Comparison of ENCODE assay signal across 11 cellular contexts in the genomic region with DNA sequence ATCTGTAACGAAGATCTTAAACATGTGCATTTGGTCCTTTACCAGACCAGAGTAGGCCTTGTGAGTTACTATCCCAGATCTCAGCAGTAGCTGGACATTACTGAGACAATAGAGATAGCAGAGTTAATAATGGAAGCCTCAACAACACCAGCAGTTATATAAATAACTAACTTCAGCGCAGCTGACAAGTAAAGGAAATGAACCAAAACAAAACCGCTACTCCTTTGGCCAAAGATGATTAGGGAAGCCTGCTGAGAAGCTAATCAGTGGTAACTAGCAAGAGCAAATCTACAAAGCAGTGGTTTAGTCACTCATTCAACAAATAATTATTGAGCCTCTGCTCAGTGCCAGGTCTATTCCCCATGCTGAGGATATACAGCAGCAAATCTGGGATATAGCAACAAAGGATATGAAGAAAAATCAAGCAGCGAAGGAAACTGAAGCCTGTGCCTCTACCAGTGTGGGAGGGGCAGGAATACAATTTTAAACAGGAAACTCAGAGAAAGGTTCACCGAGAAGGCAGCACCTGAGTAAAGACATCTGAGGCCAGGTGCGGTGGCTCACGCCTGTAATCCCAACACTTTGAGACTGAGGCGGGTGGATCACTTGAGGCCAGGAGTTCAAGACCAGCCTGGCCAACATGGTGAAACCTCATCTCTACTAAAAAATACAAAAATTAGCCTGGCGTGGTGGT.
DNase-seq lines count a peak whose midpoint lies in the region; ATAC-seq lines count a peak whose summit lies in the region.
"Had no signal": no experiment of that assay in that cellular context is flagged by ENCODE, and none has a peak within 500 bp of the region (broad histone marks: within the 10 kb centered on the region; RNA-seq: fewer than 3 reads in every experiment).

No MANE protein-coding gene starts in this region.

- peak overlapping the region; percentile 10 for H3K4me3 Mint-ChIP-seq in activated CD4-positive, alpha-beta T cell treated with anti-CD3 and anti-CD28 coated beads for 36 hours
- H3K4me3 Mint-ChIP-seq in activated naive CD8-positive, alpha-beta T cell: peak overlapping the region; percentile 53

- intact Hi-C loops in activated CD4-positive, alpha-beta T cell treated with anti-CD3 and anti-CD28 coated beads for 36 hours (cut with DNase I, micrococcal nuclease): loop anchor here in 1 of 2 experiments (5.0 to 10.0 kb wide), 2 partner anchors 663 to 1000 kb away; no protein-coding TSS in a partner anchor

- peak overlapping the region; percentile 82 for H3K27ac Mint-ChIP-seq in activated CD4-positive, alpha-beta T cell treated with anti-CD3 and anti-CD28 coated beads for 36 hours
- peak overlapping the region; percentile 90 for H3K27ac Mint-ChIP-seq in activated naive CD8-positive, alpha-beta T cell

- H3K4me3 ChIP-seq in Jurkat, Clone E6-1 (ENCODE audit: low read length): no peak overlapping the region
- H3K4me3 ChIP-seq: A549, coronary artery, lung had no signal

- POLR2A ChIA-PET in activated CD4-positive, alpha-beta T cell treated with anti-CD3 and anti-CD28 coated beads for 36 hours (lab: Charles Lee): interaction anchor here (0.8 kb wide), 1 partner anchor 9 kb away, joined by 10 read pairs; no protein-coding TSS in a partner anchor

- peaks cover 27% of the 10 kb centered on the region for H3K36me3 Mint-ChIP-seq in activated CD4-positive, alpha-beta T cell treated with anti-CD3 and anti-CD28 coated beads for 36 hours (ENCODE audit: low read depth)
- peaks cover 10% of the 10 kb centered on the region for H3K36me3 Mint-ChIP-seq in activated naive CD8-positive, alpha-beta T cell

- no peaks in the 10 kb centered on the region for H3K9me3 Mint-ChIP-seq in activated CD4-positive, alpha-beta T cell treated with anti-CD3 and anti-CD28 coated beads for 36 hours (ENCODE audit: low read depth)
- no peaks in the 10 kb centered on the region for H3K9me3 Mint-ChIP-seq in activated naive CD8-positive, alpha-beta T cell (ENCODE audit: low read depth)

- H3K4me1 Mint-ChIP-seq in activated CD4-positive, alpha-beta T cell treated with anti-CD3 and anti-CD28 coated beads for 36 hours: peaks cover 78% of the 10 kb centered on the region
- H3K4me1 Mint-ChIP-seq in activated naive CD8-positive, alpha-beta T cell (ENCODE audit: low read depth): peaks cover 66% of the 10 kb centered on the region

- no peak for DNase-seq in activated CD4-positive, alpha-beta T cell treated with anti-CD3 and anti-CD28 coated beads for 36 hours
- DNase-seq in activated CD4-positive, alpha-beta T cell treated with anti-CD3 and anti-CD28 coated beads, Interleukin-2, amount 50 U/mL, for 48 hours: no peak
- DNase-seq in Jurkat, Clone E6-1 (ENCODE audit: low read depth, low spot score): peak; percentile 36
- no peak for DNase-seq in substantia nigra (lab: John Stamatoyannopoulos, UW)
- DNase-seq in NK-92 treated with Interleukin-12 subunit alpha and Interleukin-12 subunit beta, amount 100 ng/mL, for 24 hours (lab: John Stamatoyannopoulos, UW): no peak
- DNase-seq in midbrain (lab: John Stamatoyannopoulos, UW): no peak
- no peak for DNase-seq in activated effector memory CD4-positive, alpha-beta T cell treated with Interleukin-2 at 50 U/mL for 16 hours

- CTCF ChIA-PET in activated CD4-positive, alpha-beta T cell treated with anti-CD3 and anti-CD28 coated beads for 36 hours (lab: Charles Lee): interaction anchor here (0.7 to 1.5 kb wide), 4 partner anchors 8 to 136 kb away, joined by 3 to 4 read pairs (median 4); no protein-coding TSS in a partner anchor

- peak overlapping the region; percentile 49 for H3K27ac ChIP-seq in substantia nigra (ENCODE audit: low read depth, low read length, poor library complexity, severe bottlenecking)
- H3K27ac ChIP-seq: A549, coronary artery had no signal

- ATAC-seq in activated CD4-positive, alpha-beta T cell treated with anti-CD3 and anti-CD28 coated beads for 36 hours: no peak
- ATAC-seq: A549 had no signal

- H3K27me3 Mint-ChIP-seq in activated CD4-positive, alpha-beta T cell treated with anti-CD3 and anti-CD28 coated beads for 36 hours: no peaks in the 10 kb centered on the region
- no peaks in the 10 kb centered on the region for H3K27me3 Mint-ChIP-seq in activated naive CD8-positive, alpha-beta T cell
